Comparison of ENCODE assay signal across 11 cellular contexts in the genomic region with DNA sequence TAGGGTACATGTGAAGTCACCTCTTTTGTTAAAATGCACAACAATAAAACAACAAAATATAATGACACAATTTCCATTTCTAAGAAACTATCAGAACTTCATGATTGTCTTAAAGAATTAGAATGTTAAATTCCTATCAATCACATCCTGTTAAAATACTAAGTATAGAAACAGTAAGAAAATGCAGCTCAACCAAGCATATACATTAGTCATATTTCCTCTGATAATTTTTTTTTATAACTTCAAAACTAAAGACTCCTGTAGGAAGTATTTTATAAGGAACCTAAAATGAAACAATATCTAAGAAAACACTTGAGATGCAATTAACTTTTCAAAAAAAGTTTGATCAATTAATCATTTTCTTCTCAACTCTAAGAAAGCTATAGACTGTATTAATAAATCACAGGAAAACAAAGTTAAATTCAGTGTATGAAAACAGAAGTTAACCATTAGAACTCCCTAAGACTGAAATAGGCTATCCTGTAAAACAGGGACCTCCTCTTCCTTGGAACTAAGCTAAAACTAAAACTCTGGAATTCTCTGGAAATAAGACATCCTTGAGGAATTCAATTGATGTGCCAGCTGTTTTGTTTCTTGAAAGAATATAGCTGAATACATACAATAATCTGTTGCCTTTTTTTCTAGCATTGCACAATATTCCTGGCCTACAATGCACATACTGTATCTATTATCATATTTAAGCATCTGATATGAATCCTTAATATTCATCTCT. TPM values are rescaled to one million over a fixed set of nuclear protein-coding genes. Genes with fewer than 3 reads are reported as not detected.
DNase-seq lines count a peak whose midpoint lies in the region; ATAC-seq and TF ChIP-seq lines count a peak whose summit lies in the region.
"Had no signal": no experiment of that assay in that cellular context is flagged by ENCODE, and none has a peak within 500 bp of the region (broad histone marks: within the 10 kb centered on the region; RNA-seq: fewer than 3 reads in every experiment).

No MANE protein-coding gene starts in this region.

- H3K4me3 Mint-ChIP-seq in activated naive CD8-positive, alpha-beta T cell treated with anti-CD3 and anti-CD28 coated beads, Interleukin-2, amount 50 U/mL, for 24 hours = peak overlapping the region; percentile 79

- intact Hi-C loops in mucosa of descending colon (cut with DNase I, micrococcal nuclease) = no loop called here

- no peaks in the 10 kb centered on the region for H3K9me3 ChIP-seq in mucosa of descending colon
- H3K9me3 ChIP-seq: SJSA1 had no signal

- ATAC-seq in activated naive CD8-positive, alpha-beta T cell treated with anti-CD3 and anti-CD28 coated beads, Interleukin-2, amount 50 U/mL, for 24 hours = no peak
- no peak for ATAC-seq in mucosa of descending colon
- ATAC-seq in GM18505 (IDR thresholded peaks at IDR 0.05; ENCODE audit: unreplicated experiment) = no peak

- no peaks in the 10 kb centered on the region for H3K36me3 ChIP-seq in mucosa of descending colon (ENCODE audit: low read depth)
- H3K36me3 ChIP-seq in H7 (replicated peaks; ENCODE audit: control insufficient read depth, insufficient read depth, low read length) = no peaks in the 10 kb centered on the region
- H3K36me3 ChIP-seq: SJSA1 had no signal

- TF ChIP-seq POLR2A in GM18505 (IDR thresholded peaks at IDR 0.05; ENCODE audit: borderline replicate concordance, extremely low read depth, insufficient read depth, insufficient read length) = no peak

- H3K27me3 ChIP-seq in H7 (ENCODE audit: control insufficient read depth, insufficient read depth, low read length) = no peaks in the 10 kb centered on the region
- H3K27me3 ChIP-seq: SJSA1 had no signal

- H3K4me1 Mint-ChIP-seq in activated naive CD8-positive, alpha-beta T cell treated with anti-CD3 and anti-CD28 coated beads, Interleukin-2, amount 50 U/mL, for 24 hours = peaks cover 66% of the 10 kb centered on the region

- H3K27ac Mint-ChIP-seq in activated naive CD8-positive, alpha-beta T cell treated with anti-CD3 and anti-CD28 coated beads, Interleukin-2, amount 50 U/mL, for 24 hours = peak overlapping the region; percentile 90

- H3K4me3 ChIP-seq in mucosa of descending colon (no peak overlapping the region), H7 (ENCODE audit: insufficient read depth, low read depth, low read length) (no peak overlapping the region)
- H3K4me3 ChIP-seq: SJSA1 had no signal

- H3K36me3 Mint-ChIP-seq in activated naive CD8-positive, alpha-beta T cell treated with anti-CD3 and anti-CD28 coated beads, Interleukin-2, amount 50 U/mL, for 24 hours (ENCODE audit: low read depth) = no peaks in the 10 kb centered on the region

- H3K9me3 Mint-ChIP-seq in activated naive CD8-positive, alpha-beta T cell treated with anti-CD3 and anti-CD28 coated beads, Interleukin-2, amount 50 U/mL, for 24 hours = no peaks in the 10 kb centered on the region

- peak; percentile 9 for DNase-seq in AG08395 (ENCODE audit: low spot score)
- peak; percentile 43 for DNase-seq in HS-5 (ENCODE audit: low read depth)
- DNase-seq in activated naive CD8-positive, alpha-beta T cell treated with anti-CD3 and anti-CD28 coated beads, Interleukin-2, amount 50 U/mL, for 24 hours = no peak
- peak; percentile 30 for DNase-seq in left kidney (ENCODE audit: low read depth, low spot score)
- no peak for DNase-seq in stimulated activated CD4-positive, alpha-beta T cell treated with anti-CD3 and anti-CD28 coated beads, Interleukin-12 subunit alpha, Interleukin-12 subunit beta, amount 100 ng/mL, for 4 hours
- DNase-seq in mucosa of descending colon = no peak
- no peak for DNase-seq in H7
- DNase-seq: DMS 273 treated with DMSO at 0.1 percent for 48 hours, NCI-H187 had no signal

- no peaks in the 10 kb centered on the region for H3K27me3 Mint-ChIP-seq in activated naive CD8-positive, alpha-beta T cell treated with anti-CD3 and anti-CD28 coated beads, Interleukin-2, amount 50 U/mL, for 24 hours

- peaks cover 25% of the 10 kb centered on the region for H3K4me1 ChIP-seq in mucosa of descending colon (ENCODE audit: low read depth)
- H3K4me1 ChIP-seq: SJSA1 had no signal

- no peak for TF ChIP-seq CTCF in mucosa of descending colon (IDR thresholded peaks at IDR 0.05)

RNA-seq across cellular contexts. Expression of a gene that starts 19.8 kb away (rescaled TPM):
- 100 to 1,000 TPM in 2 of 3 donors, 10 to 100 TPM in 1; 22.1 to 174 (median 150) TPM for total RNA-seq in mucosa of descending colon
- 13.2 and 15.0 TPM in 2 replicates for total RNA-seq in H7 (2014; rRNA removed; shearing (Covaris generic))

Comparison
In these comparisons a context has a peak if more than half of its experiments do, and no peak if none do; other contexts are left out.
1. DNase-seq: peak in AG08395 (single experiment), HS-5 (single experiment) and left kidney (single experiment); none in activated naive CD8-positive, alpha-beta T cell treated with anti-CD3 and anti-CD28 coated beads, Interleukin-2, amount 50 U/mL, for 24 hours (single experiment), stimulated activated CD4-positive, alpha-beta T cell treated with anti-CD3 and anti-CD28 coated beads, Interleukin-12 subunit alpha, Interleukin-12 subunit beta, amount 100 ng/mL, for 4 hours (single experiment), mucosa of descending colon (0 of 3) and H7 (single experiment).